In the genomic region with DNA sequence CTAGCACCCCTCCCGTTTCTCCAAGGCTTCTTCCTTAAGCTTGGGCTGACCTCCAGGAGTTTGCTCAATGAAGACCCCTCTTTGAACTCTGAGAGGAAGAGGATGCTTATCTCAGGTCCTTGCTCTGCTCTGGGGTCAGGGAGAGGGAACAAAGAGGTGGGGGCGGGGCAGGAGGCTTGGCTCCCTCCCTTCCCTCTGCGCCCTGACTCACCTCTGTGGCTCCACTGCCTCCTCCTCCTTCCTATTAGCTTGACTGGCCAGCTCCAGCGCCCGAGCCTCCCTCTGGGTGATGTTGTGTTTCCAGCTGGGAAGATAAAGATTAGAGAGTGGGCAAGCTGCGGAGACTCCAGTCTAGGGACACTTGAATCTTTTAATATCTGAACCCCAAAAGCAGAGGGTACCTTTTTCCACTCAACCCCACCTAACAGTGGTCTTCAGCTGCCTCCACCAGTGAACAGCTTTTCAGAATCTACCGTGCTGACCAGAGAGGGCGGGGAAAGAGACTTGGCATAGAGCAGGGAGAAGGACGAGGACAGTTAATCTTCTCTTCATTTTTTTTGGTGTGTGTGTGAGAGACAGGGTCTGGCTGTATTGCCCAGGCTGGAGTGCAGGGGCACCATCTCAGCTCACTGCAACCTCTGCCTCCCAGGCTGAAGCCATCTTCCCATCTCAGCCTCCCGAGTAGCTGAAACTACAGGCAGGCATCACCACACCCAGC, we compare ENCODE assay signal across 10 cellular contexts. TPM values are rescaled to one million over a fixed set of nuclear protein-coding genes. Genes with fewer than 3 reads are reported as not detected.
DNase-seq lines count a peak whose midpoint lies in the region; ATAC-seq and TF ChIP-seq lines count a peak whose summit lies in the region.
"Had no signal": no experiment of that assay in that cellular context is flagged by ENCODE, and none has a peak within 500 bp of the region (broad histone marks: within the 10 kb centered on the region; RNA-seq: fewer than 3 reads in every experiment).

No MANE protein-coding gene starts in this region.

- TF ChIP-seq CTCF in RWPE1 (conservative IDR thresholded peaks at IDR 0.05; ENCODE audit: low read depth) (no peak), fibroblast of lung (conservative IDR thresholded peaks at IDR 0.05 in 1 of 2, IDR thresholded peaks at IDR 0.05 in 1 of 2; ENCODE audit: low read depth in 1 of 2, low read length in 2 of 2) (no peak), osteoblast (IDR thresholded peaks at IDR 0.05; ENCODE audit: extremely low read depth, low read depth, low read length) (no peak)

- H3K4me1 ChIP-seq in fibroblast of lung (ENCODE audit: control insufficient read depth, extremely low read depth, insufficient read depth, low read length) = peaks cover 14% of the 10 kb centered on the region
- H3K4me1 ChIP-seq in osteoblast (ENCODE audit: insufficient read depth, low read length) = peaks cover 16% of the 10 kb centered on the region

- no peaks in the 10 kb centered on the region for H3K36me3 ChIP-seq in fibroblast of lung (ENCODE audit: control insufficient read depth, insufficient read depth, low read length)
- no peaks in the 10 kb centered on the region for H3K36me3 ChIP-seq in osteoblast (ENCODE audit: insufficient read depth, low read length)

- no peaks in the 10 kb centered on the region for H3K9me3 Mint-ChIP-seq in activated T-cell treated with anti-CD3 and anti-CD28 coated beads, Interleukin-2, amount 50 U/mL, for 4 hours

- H3K27me3 ChIP-seq in fibroblast of lung (ENCODE audit: control insufficient read depth, insufficient read depth, low read length) = no peaks in the 10 kb centered on the region
- no peaks in the 10 kb centered on the region for H3K27me3 ChIP-seq in osteoblast (ENCODE audit: insufficient read depth, low read length)

- peak overlapping the region in 1 of 4 experiments; percentile 7 for H3K4me3 ChIP-seq in fibroblast of lung (replicated peaks in 1 of 4; ENCODE audit: control extremely low read depth in 1 of 4, insufficient read depth in 1 of 4, low read depth in 3 of 4, low read length in 4 of 4)
- H3K4me3 ChIP-seq in osteoblast (ENCODE audit: insufficient read depth, low read length) = peak overlapping the region; percentile 51

- H3K27ac ChIP-seq in RWPE1 (no peak overlapping the region), fibroblast of lung (ENCODE audit: insufficient read depth, low read length) (no peak overlapping the region), osteoblast (ENCODE audit: low read depth, low read length) (peak overlapping the region; percentile 49)

- no peak overlapping the region for H3K9ac ChIP-seq in fibroblast of lung (ENCODE audit: insufficient read depth, low read length)

- H3K36me3 Mint-ChIP-seq in activated T-cell treated with anti-CD3 and anti-CD28 coated beads, Interleukin-2, amount 50 U/mL, for 4 hours (ENCODE audit: insufficient read depth) = no peaks in the 10 kb centered on the region

- peaks cover 53% of the 10 kb centered on the region for H3K27me3 Mint-ChIP-seq in activated T-cell treated with anti-CD3 and anti-CD28 coated beads, Interleukin-2, amount 50 U/mL, for 4 hours (ENCODE audit: low read depth)

- H3K79me2 ChIP-seq in fibroblast of lung (ENCODE audit: control insufficient read depth, insufficient read depth, low read length) = no peaks in the 10 kb centered on the region
- no peaks in the 10 kb centered on the region for H3K79me2 ChIP-seq in osteoblast (ENCODE audit: insufficient read depth, low read length)

- H2AFZ ChIP-seq in fibroblast of lung (ENCODE audit: low read length) (peak overlapping the region; percentile 83), osteoblast (ENCODE audit: low read length) (peak overlapping the region; percentile 88)

- H3K9me3 ChIP-seq in fibroblast of lung (ENCODE audit: control insufficient read depth, insufficient read depth, low read depth, low read length) (no peaks in the 10 kb centered on the region), osteoblast (ENCODE audit: low read depth, low read length) (no peaks in the 10 kb centered on the region)

- ATAC-seq in HG02981 (IDR thresholded peaks at IDR 0.05; ENCODE audit: unreplicated experiment) (no peak), GM19328 (IDR thresholded peaks at IDR 0.05; ENCODE audit: unreplicated experiment) (no peak), GM18511 (IDR thresholded peaks at IDR 0.05; ENCODE audit: unreplicated experiment) (no peak)
- no peak for ATAC-seq in activated T-cell treated with anti-CD3 and anti-CD28 coated beads, Interleukin-2, amount 50 U/mL, for 4 hours

- CTCF ChIA-PET in RWPE1 (lab: Yijun Ruan, JAX) = interaction anchor here (0.6 to 0.7 kb wide), 2 partner anchors 71 to 747 kb away, joined by 3 to 4 read pairs; no protein-coding TSS in a partner anchor

- peak overlapping the region; percentile 87 for H3K4me2 ChIP-seq in fibroblast of lung (ENCODE audit: extremely low read depth, insufficient read depth, low read length)
- H3K4me2 ChIP-seq in osteoblast (ENCODE audit: insufficient read depth, low read length) = peak overlapping the region; percentile 80

- H3K4me3 Mint-ChIP-seq in activated T-cell treated with anti-CD3 and anti-CD28 coated beads, Interleukin-2, amount 50 U/mL, for 4 hours = no peak overlapping the region

- POLR2A ChIA-PET in RWPE1 (lab: Yijun Ruan, JAX; ENCODE audit: low non-redundant PET) = no interaction called here

- DNase-seq in GOT3 (lab: John Stamatoyannopoulos, UW) = peak; percentile 15
- peak; percentile 33 for DNase-seq in RWPE1 (ENCODE audit: low spot score)
- DNase-seq in fibroblast of lung (ENCODE audit: low read depth in 2 of 2) = peak; percentile 38 to 76
- DNase-seq in osteoblast (ENCODE audit: insufficient read length, low spot score, missing footprints) = peak; percentile 94
- DNase-seq in activated T-cell treated with anti-CD3 and anti-CD28 coated beads, Interleukin-2, amount 50 U/mL, for 4 hours = no peak
- DNase-seq: cortex of kidney, NCI-H446 had no signal

- H3K4me1 Mint-ChIP-seq in activated T-cell treated with anti-CD3 and anti-CD28 coated beads, Interleukin-2, amount 50 U/mL, for 4 hours (ENCODE audit: low read depth) = no peaks in the 10 kb centered on the region

- no peaks in the 10 kb centered on the region for H4K20me1 ChIP-seq in fibroblast of lung (ENCODE audit: control insufficient read depth, extremely low read depth, insufficient read depth, low read length)
- H4K20me1 ChIP-seq in osteoblast (ENCODE audit: insufficient read depth, low read length) = no peaks in the 10 kb centered on the region

RNA-seq across cellular contexts. Expression of gene GIP, which starts 6.7 kb away (rescaled TPM):
- total RNA-seq in fibroblast of lung (not detected in 2 replicates), osteoblast (not detected in 2 replicates)
- 0.12 TPM in 1 of 2 replicates, not detected in the other for polyA plus RNA-seq in fibroblast of lung
- polyA plus RNA-seq in fibroblast of lung (2012) = 0.40 and 0.41 TPM in 2 replicates
- not detected in 2 replicates for polyA minus RNA-seq in fibroblast of lung (ENCODE audit: low replicate concordance)
- not detected for total RNA-seq in activated T-cell treated with anti-CD3 and anti-CD28 coated beads, Interleukin-2, amount 50 U/mL, for 4 hours

RNA-seq across cellular contexts. Expression of gene SNF8, which starts 17.0 kb away (rescaled TPM):
- total RNA-seq in fibroblast of lung (84.2 and 85.5 TPM in 2 replicates), osteoblast (63.7 and 72.5 TPM in 2 replicates)
- 109 and 139 TPM in 2 replicates for polyA plus RNA-seq in fibroblast of lung
- polyA plus RNA-seq in fibroblast of lung (2012) = 125 and 189 TPM in 2 replicates
- polyA minus RNA-seq in fibroblast of lung (ENCODE audit: low replicate concordance) = 40.3 and 129 TPM in 2 replicates
- 100 to 1,000 TPM; 166 to 173 (median 170) TPM for total RNA-seq in activated T-cell treated with anti-CD3 and anti-CD28 coated beads, Interleukin-2, amount 50 U/mL, for 4 hours

RNA-seq across cellular contexts. Expression of gene IGF2BP1, which starts 35.5 kb away (rescaled TPM):
- under 0.01 TPM in 2 replicates for total RNA-seq in fibroblast of lung
- 1.1 and 1.4 TPM in 2 replicates for polyA plus RNA-seq in fibroblast of lung
- 1.6 and 1.9 TPM in 2 replicates for polyA plus RNA-seq in fibroblast of lung (2012)
- polyA minus RNA-seq in fibroblast of lung (ENCODE audit: low replicate concordance) = 1.8 and 2.5 TPM in 2 replicates
- 0.59 and 1.4 TPM in 2 replicates for total RNA-seq in osteoblast
- under 1 TPM; 0.32 to 0.76 (median 0.35) TPM for total RNA-seq in activated T-cell treated with anti-CD3 and anti-CD28 coated beads, Interleukin-2, amount 50 U/mL, for 4 hours

RNA-seq across cellular contexts. Expression of gene UBE2Z, which starts 53.5 kb away (rescaled TPM):
- total RNA-seq in fibroblast of lung (46.7 and 55.2 TPM in 2 replicates), osteoblast (91.3 and 98.8 TPM in 2 replicates)
- 141 and 152 TPM in 2 replicates for polyA plus RNA-seq in fibroblast of lung
- polyA plus RNA-seq in fibroblast of lung (2012) = 85.0 and 91.1 TPM in 2 replicates
- 134 and 140 TPM in 2 replicates for polyA minus RNA-seq in fibroblast of lung (ENCODE audit: low replicate concordance)
- 100 to 1,000 TPM in 1 of 3 donors, 10 to 100 TPM in 2; 92.7 to 103 (median 94.3) TPM for total RNA-seq in activated T-cell treated with anti-CD3 and anti-CD28 coated beads, Interleukin-2, amount 50 U/mL, for 4 hours
